In genomic region chr1:57204942-57205787, GRCh38 we compare ENCODE assay signal across 1 cellular context.
TF ChIP-seq lines count a peak whose summit lies in the region.

No MANE protein-coding gene starts in this region.

TF ChIP-seq in K562, 482 proteins besides CTCF, POLR2A, EP300 and RAD21 (continued from another document):
- no peak for TF ChIP-seq XRCC4 (IDR thresholded peaks at IDR 0.05; ENCODE audit: extremely low read depth, insufficient read depth, insufficient read length)
TF ChIP-seq in K562: peak in this region for 0.
